Comparison of ENCODE assay signal across 2 cellular contexts in the genomic region with DNA sequence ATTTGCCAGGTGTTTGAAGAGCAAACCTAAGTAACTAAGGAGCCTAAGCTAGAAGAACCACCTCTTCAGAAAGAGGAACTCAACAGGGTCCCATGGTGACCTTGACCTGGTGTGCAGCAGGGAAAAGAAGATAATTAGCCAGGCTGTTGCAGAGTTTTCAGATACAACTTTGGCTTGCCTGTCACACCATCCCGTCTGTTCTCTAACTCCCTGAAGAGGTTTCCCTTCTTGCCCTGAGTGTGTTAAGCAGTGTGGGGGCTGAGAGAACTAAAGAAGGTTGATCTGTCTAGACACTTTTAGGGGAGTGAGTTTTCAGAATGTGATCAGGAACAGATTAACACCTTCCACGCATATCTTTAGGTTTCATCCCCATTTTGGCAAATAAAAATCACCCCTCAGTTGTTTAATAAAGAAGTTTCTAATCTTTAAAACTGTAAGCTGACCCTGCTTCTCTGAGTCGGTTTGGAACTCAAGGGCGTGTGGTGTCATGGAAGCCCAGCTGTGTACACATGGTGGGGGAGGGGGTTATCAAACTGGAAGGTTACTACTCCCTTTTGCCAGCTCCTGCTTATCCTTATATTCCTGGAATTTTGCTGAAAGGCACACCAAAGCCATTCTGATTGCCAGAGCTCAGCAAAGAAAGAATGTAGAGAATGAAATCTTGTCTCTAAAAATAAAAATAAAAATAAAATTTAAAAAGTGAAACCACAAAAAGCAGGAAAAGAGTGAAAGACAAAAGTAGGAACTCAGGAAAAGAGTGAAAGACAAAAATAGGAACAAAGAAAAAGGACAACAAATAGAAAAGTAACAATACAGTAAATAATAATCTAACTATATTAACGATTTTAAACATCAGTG.
A peak's percentile ranks its signal among the peaks of the same experiment; 100 is the strongest.
TF ChIP-seq lines count a peak whose summit lies in the region.

No MANE protein-coding gene starts in this region.

TF ChIP-seq in GM12878, 131 proteins besides CTCF, POLR2A, EP300 and RAD21:
- TF ChIP-seq SPI1 (IDR thresholded peaks at IDR 0.05; ENCODE audit: borderline replicate concordance, insufficient read depth, low read depth, low read length) (peak; percentile 61; the same call in 1 of the 2 replicates), NR2F1 (conservative IDR thresholded peaks at IDR 0.05) (0 out of 2 replicates have a peak, but pooled peaks have one; percentile 29), PML (IDR thresholded peaks at IDR 0.05; ENCODE audit: low read length) (no peak)

TF ChIP-seq in HepG2, 621 proteins besides CTCF, POLR2A, EP300 and RAD21:
- TF ChIP-seq, protein P1, sequence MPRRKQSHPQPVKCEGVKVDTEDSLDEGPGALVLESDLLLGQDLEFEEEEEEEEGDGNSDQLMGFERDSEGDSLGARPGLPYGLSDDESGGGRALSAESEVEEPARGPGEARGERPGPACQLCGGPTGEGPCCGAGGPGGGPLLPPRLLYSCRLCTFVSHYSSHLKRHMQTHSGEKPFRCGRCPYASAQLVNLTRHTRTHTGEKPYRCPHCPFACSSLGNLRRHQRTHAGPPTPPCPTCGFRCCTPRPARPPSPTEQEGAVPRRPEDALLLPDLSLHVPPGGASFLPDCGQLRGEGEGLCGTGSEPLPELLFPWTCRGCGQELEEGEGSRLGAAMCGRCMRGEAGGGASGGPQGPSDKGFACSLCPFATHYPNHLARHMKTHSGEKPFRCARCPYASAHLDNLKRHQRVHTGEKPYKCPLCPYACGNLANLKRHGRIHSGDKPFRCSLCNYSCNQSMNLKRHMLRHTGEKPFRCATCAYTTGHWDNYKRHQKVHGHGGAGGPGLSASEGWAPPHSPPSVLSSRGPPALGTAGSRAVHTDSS (CRISPR knock-in tag; conservative IDR thresholded peaks at IDR 0.05) = no peak
- no peak for TF ChIP-seq MTF1 (CRISPR knock-in tag; IDR thresholded peaks at IDR 0.05)
- no peak for TF ChIP-seq CC2D1A (CRISPR knock-in tag; IDR thresholded peaks at IDR 0.05)
- peak; percentile 78 for TF ChIP-seq FOXA3 (CRISPR knock-in tag; IDR thresholded peaks at IDR 0.05)
- TF ChIP-seq, protein P2, sequence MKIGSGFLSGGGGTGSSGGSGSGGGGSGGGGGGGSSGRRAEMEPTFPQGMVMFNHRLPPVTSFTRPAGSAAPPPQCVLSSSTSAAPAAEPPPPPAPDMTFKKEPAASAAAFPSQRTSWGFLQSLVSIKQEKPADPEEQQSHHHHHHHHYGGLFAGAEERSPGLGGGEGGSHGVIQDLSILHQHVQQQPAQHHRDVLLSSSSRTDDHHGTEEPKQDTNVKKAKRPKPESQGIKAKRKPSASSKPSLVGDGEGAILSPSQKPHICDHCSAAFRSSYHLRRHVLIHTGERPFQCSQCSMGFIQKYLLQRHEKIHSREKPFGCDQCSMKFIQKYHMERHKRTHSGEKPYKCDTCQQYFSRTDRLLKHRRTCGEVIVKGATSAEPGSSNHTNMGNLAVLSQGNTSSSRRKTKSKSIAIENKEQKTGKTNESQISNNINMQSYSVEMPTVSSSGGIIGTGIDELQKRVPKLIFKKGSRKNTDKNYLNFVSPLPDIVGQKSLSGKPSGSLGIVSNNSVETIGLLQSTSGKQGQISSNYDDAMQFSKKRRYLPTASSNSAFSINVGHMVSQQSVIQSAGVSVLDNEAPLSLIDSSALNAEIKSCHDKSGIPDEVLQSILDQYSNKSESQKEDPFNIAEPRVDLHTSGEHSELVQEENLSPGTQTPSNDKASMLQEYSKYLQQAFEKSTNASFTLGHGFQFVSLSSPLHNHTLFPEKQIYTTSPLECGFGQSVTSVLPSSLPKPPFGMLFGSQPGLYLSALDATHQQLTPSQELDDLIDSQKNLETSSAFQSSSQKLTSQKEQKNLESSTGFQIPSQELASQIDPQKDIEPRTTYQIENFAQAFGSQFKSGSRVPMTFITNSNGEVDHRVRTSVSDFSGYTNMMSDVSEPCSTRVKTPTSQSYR (CRISPR knock-in tag; IDR thresholded peaks at IDR 0.05; ENCODE audit: borderline replicate concordance) = peak; percentile 94
- TF ChIP-seq FOXA1 (IDR thresholded peaks at IDR 0.05) = no peak
- peak; percentile 84 for TF ChIP-seq FOXA1 (CRISPR knock-in tag; IDR thresholded peaks at IDR 0.05)
- TF ChIP-seq NR2F6 (IDR thresholded peaks at IDR 0.05) = no peak
- 0 out of 2 replicates have a peak, but pooled peaks have one; percentile 25 for TF ChIP-seq NR2F6 (CRISPR knock-in tag; IDR thresholded peaks at IDR 0.05)
- TF ChIP-seq SAP130 (CRISPR knock-in tag; IDR thresholded peaks at IDR 0.05; ENCODE audit: low read depth) = 0 out of 2 replicates have a peak, but pooled peaks have one; percentile 16
- TF ChIP-seq ZFYVE20 (CRISPR knock-in tag; IDR thresholded peaks at IDR 0.05; ENCODE audit: borderline replicate concordance, low read depth) = no peak
- TF ChIP-seq POLR2G (IDR thresholded peaks at IDR 0.05; ENCODE audit: low read depth, low read length) = no peak
- TF ChIP-seq, protein P3, sequence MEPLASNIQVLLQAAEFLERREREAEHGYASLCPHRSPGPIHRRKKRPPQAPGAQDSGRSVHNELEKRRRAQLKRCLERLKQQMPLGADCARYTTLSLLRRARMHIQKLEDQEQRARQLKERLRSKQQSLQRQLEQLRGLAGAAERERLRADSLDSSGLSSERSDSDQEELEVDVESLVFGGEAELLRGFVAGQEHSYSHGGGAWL (CRISPR knock-in tag; IDR thresholded peaks at IDR 0.05) = no peak
- TF ChIP-seq DPF2 (CRISPR knock-in tag; IDR thresholded peaks at IDR 0.05; ENCODE audit: borderline replicate concordance, low read depth) = no peak
- no peak for TF ChIP-seq ZNF720 (CRISPR knock-in tag; IDR thresholded peaks at IDR 0.05)
- no peak for TF ChIP-seq CREB1 (IDR thresholded peaks at IDR 0.05)
- TF ChIP-seq CREB1 (CRISPR knock-in tag; IDR thresholded peaks at IDR 0.05) = 0 out of 2 replicates have a peak, but pooled peaks have one; percentile 17
- 0 out of 2 replicates have a peak, but pooled peaks have one; percentile 6 for TF ChIP-seq ZMYM4 (CRISPR knock-in tag; IDR thresholded peaks at IDR 0.05)
- TF ChIP-seq, protein P4, sequence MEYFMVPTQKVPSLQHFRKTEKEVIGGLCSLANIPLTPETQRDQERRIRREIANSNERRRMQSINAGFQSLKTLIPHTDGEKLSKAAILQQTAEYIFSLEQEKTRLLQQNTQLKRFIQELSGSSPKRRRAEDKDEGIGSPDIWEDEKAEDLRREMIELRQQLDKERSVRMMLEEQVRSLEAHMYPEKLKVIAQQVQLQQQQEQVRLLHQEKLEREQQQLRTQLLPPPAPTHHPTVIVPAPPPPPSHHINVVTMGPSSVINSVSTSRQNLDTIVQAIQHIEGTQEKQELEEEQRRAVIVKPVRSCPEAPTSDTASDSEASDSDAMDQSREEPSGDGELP (IDR thresholded peaks at IDR 0.05; ENCODE audit: borderline replicate concordance, low read depth) = peak; percentile 96
